Comparison of ENCODE assay signal across 1 cellular context in genomic region chrX:23656684-23657083, GRCh38.
TF ChIP-seq lines count a peak whose summit lies in the region.

No MANE protein-coding gene starts in this region.

TF ChIP-seq in GM23338, 12 proteins besides CTCF, POLR2A, EP300 and RAD21:
- no peak for TF ChIP-seq ZNF331 (CRISPR knock-in tag; IDR thresholded peaks at IDR 0.05; ENCODE audit: low read depth)
- no peak for TF ChIP-seq NANOG (IDR thresholded peaks at IDR 0.05; ENCODE audit: borderline replicate concordance)
- no peak for TF ChIP-seq EZH2 (IDR thresholded peaks at IDR 0.05; ENCODE audit: low read depth, unreplicated experiment)
- TF ChIP-seq REST (IDR thresholded peaks at IDR 0.05; ENCODE audit: unreplicated experiment), result no peak
- TF ChIP-seq POLR2AphosphoS5 (IDR thresholded peaks at IDR 0.05; ENCODE audit: low read depth), result no peak
- TF ChIP-seq ZNF114 (CRISPR knock-in tag; IDR thresholded peaks at IDR 0.05), result no peak
- TF ChIP-seq, protein P1, sequence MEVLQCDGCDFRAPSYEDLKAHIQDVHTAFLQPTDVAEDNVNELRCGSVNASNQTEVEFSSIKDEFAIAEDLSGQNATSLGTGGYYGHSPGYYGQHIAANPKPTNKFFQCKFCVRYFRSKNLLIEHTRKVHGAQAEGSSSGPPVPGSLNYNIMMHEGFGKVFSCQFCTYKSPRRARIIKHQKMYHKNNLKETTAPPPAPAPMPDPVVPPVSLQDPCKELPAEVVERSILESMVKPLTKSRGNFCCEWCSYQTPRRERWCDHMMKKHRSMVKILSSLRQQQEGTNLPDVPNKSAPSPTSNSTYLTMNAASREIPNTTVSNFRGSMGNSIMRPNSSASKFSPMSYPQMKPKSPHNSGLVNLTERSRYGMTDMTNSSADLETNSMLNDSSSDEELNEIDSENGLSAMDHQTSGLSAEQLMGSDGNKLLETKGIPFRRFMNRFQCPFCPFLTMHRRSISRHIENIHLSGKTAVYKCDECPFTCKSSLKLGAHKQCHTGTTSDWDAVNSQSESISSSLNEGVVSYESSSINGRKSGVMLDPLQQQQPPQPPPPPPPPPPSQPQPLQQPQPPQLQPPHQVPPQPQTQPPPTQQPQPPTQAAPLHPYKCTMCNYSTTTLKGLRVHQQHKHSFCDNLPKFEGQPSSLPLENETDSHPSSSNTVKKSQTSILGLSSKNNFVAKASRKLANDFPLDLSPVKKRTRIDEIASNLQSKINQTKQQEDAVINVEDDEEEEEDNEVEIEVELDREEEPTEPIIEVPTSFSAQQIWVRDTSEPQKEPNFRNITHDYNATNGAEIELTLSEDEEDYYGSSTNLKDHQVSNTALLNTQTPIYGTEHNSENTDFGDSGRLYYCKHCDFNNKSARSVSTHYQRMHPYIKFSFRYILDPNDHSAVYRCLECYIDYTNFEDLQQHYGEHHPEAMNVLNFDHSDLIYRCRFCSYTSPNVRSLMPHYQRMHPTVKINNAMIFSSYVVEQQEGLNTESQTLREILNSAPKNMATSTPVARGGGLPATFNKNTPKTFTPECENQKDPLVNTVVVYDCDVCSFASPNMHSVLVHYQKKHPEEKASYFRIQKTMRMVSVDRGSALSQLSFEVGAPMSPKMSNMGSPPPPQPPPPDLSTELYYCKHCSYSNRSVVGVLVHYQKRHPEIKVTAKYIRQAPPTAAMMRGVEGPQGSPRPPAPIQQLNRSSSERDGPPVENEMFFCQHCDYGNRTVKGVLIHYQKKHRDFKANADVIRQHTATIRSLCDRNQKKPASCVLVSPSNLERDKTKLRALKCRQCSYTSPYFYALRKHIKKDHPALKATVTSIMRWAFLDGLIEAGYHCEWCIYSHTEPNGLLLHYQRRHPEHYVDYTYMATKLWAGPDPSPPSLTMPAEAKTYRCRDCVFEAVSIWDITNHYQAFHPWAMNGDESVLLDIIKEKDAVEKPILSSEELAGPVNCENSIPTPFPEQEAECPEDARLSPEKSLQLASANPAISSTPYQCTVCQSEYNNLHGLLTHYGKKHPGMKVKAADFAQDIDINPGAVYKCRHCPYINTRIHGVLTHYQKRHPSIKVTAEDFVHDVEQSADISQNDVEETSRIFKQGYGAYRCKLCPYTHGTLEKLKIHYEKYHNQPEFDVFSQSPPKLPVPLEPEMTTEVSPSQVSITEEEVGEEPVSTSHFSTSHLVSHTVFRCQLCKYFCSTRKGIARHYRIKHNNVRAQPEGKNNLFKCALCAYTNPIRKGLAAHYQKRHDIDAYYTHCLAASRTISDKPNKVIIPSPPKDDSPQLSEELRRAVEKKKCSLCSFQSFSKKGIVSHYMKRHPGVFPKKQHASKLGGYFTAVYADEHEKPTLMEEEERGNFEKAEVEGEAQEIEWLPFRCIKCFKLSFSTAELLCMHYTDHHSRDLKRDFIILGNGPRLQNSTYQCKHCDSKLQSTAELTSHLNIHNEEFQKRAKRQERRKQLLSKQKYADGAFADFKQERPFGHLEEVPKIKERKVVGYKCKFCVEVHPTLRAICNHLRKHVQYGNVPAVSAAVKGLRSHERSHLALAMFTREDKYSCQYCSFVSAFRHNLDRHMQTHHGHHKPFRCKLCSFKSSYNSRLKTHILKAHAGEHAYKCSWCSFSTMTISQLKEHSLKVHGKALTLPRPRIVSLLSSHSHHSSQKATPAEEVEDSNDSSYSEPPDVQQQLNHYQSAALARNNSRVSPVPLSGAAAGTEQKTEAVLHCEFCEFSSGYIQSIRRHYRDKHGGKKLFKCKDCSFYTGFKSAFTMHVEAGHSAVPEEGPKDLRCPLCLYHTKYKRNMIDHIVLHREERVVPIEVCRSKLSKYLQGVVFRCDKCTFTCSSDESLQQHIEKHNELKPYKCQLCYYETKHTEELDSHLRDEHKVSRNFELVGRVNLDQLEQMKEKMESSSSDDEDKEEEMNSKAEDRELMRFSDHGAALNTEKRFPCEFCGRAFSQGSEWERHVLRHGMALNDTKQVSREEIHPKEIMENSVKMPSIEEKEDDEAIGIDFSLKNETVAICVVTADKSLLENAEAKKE (CRISPR knock-in tag; IDR thresholded peaks at IDR 0.05), result no peak
- no peak for TF ChIP-seq ETS1 (IDR thresholded peaks at IDR 0.05)
- TF ChIP-seq STAT1 (IDR thresholded peaks at IDR 0.05; ENCODE audit: unreplicated experiment), result no peak
- TF ChIP-seq CREB1 (CRISPR knock-in tag; IDR thresholded peaks at IDR 0.05; ENCODE audit: low read depth), result no peak
- TF ChIP-seq JUNB (IDR thresholded peaks at IDR 0.05; ENCODE audit: unreplicated experiment), result no peak
- no peak for TF ChIP-seq EZH2phosphoT487 (IDR thresholded peaks at IDR 0.05; ENCODE audit: unreplicated experiment)
